11 cellular contexts compared by ENCODE assay signal in the genomic region with DNA sequence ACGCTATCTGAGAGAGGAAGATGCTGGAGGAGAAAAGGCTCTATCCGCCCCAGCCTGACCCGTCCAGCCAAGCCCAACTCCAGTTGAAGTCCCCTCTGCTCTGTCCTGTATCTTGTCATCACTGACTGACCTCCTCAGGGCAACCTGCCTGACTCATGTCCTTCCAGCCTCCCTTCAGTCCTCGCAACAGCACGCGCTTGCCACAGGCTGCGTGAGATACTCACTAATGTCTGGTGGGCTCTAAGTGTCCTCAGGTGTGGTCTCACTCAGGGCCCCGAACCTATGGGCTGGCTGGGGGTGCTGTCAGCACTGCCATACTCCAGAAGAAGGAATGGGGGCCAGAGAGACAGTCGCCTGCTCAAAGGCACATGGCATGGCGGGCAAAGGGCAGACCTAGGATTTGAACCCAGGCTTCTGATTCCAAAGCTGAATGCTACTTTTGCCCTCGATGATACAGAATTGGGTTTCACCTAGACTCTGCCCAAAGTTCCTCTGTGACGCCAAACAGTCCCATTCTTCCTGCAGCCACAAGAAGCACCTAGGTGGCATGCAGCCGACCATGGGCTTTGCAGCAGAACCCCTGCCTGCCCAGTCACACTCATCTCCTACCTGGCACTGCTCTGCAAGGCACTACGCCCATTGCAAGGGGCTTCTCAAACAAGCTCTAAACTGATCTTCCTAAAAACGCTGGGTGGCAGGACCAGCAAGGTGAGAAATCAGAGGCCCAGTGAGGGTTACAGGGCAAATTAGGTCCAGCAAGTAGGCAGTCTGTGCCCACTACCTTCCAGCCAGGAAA. TPM values are rescaled to one million over a fixed set of nuclear protein-coding genes. Genes with fewer than 3 reads are reported as not detected.
DNase-seq lines count a peak whose midpoint lies in the region; ATAC-seq and TF ChIP-seq lines count a peak whose summit lies in the region.
"Had no signal": no experiment of that assay in that cellular context is flagged by ENCODE, and none has a peak within 500 bp of the region (broad histone marks: within the 10 kb centered on the region; RNA-seq: fewer than 3 reads in every experiment).

No MANE protein-coding gene starts in this region.

- H3K36me3 Mint-ChIP-seq in activated T-cell treated with anti-CD3 and anti-CD28 coated beads, Interleukin-2, amount 50 U/mL, for 24 hours (ENCODE audit: low read depth), result peaks cover 15% of the 10 kb centered on the region
- H3K36me3 Mint-ChIP-seq in activated T-cell treated with anti-CD3 and anti-CD28 coated beads, Interleukin-2, amount 50 U/mL, for 4 hours (ENCODE audit: insufficient read depth), result peaks cover 3% of the 10 kb centered on the region
- H3K36me3 Mint-ChIP-seq in central memory CD8-positive, alpha-beta T cell (ENCODE audit: insufficient read depth), result peaks cover 40% of the 10 kb centered on the region
- H3K36me3 Mint-ChIP-seq in endothelial cell (ENCODE audit: low read depth, unreplicated experiment), result peaks cover 8% of the 10 kb centered on the region

- H3K4me3 ChIP-seq in mucosa of stomach (ENCODE audit: low read length) (no peak overlapping the region), thoracic aorta (peak overlapping the region; percentile 21)

- no peak overlapping the region for H3K4me3 Mint-ChIP-seq in activated T-cell treated with anti-CD3 and anti-CD28 coated beads, Interleukin-2, amount 50 U/mL, for 24 hours
- H3K4me3 Mint-ChIP-seq in activated T-cell treated with anti-CD3 and anti-CD28 coated beads, Interleukin-2, amount 50 U/mL, for 4 hours, result no peak overlapping the region
- peak overlapping the region; percentile 77 for H3K4me3 Mint-ChIP-seq in central memory CD8-positive, alpha-beta T cell
- H3K4me3 Mint-ChIP-seq in endothelial cell (ENCODE audit: unreplicated experiment), result no peak overlapping the region

- no peaks in the 10 kb centered on the region for H3K27me3 Mint-ChIP-seq in activated T-cell treated with anti-CD3 and anti-CD28 coated beads, Interleukin-2, amount 50 U/mL, for 24 hours
- no peaks in the 10 kb centered on the region for H3K27me3 Mint-ChIP-seq in activated T-cell treated with anti-CD3 and anti-CD28 coated beads, Interleukin-2, amount 50 U/mL, for 4 hours (ENCODE audit: low read depth)
- no peaks in the 10 kb centered on the region for H3K27me3 Mint-ChIP-seq in central memory CD8-positive, alpha-beta T cell
- peaks cover 9% of the 10 kb centered on the region for H3K27me3 Mint-ChIP-seq in endothelial cell (ENCODE audit: unreplicated experiment)

- peak; percentile 25 for DNase-seq in activated T-cell treated with anti-CD3 and anti-CD28 coated beads, Interleukin-2, amount 50 U/mL, for 24 hours
- DNase-seq in activated T-cell treated with anti-CD3 and anti-CD28 coated beads, Interleukin-2, amount 50 U/mL, for 4 hours, result no peak
- no peak for DNase-seq in central memory CD8-positive, alpha-beta T cell (ENCODE audit: low spot score in 2 of 2)
- DNase-seq in thoracic aorta (ENCODE audit: low spot score) (no peak), hepatic stellate cell (ENCODE audit: low spot score) (no peak), endothelial cell (ENCODE audit: low spot score) (no peak)
- DNase-seq: activated CD4-positive, alpha-beta T cell treated with anti-CD3 and anti-CD28 coated beads for 48 hours; Kasumi-1 had no signal

- H3K27me3 ChIP-seq in mucosa of stomach (ENCODE audit: control insufficient read depth, insufficient read depth, low read length), result no peaks in the 10 kb centered on the region
- no peaks in the 10 kb centered on the region for H3K27me3 ChIP-seq in thoracic aorta (replicated peaks; ENCODE audit: insufficient read depth)
- H3K27me3 ChIP-seq: brain microvascular endothelial cell had no signal

- peaks cover 65% of the 10 kb centered on the region for H3K4me1 ChIP-seq in mucosa of stomach (ENCODE audit: control insufficient read depth, insufficient read depth, low read length)
- peaks cover 52 to 84% of the 10 kb centered on the region in 2 donors for H3K4me1 ChIP-seq in thoracic aorta (ENCODE audit: control insufficient read depth in 1 of 2, low read depth in 2 of 2)

- H3K9me3 Mint-ChIP-seq in activated T-cell treated with anti-CD3 and anti-CD28 coated beads, Interleukin-2, amount 50 U/mL, for 24 hours, result no peaks in the 10 kb centered on the region
- no peaks in the 10 kb centered on the region for H3K9me3 Mint-ChIP-seq in activated T-cell treated with anti-CD3 and anti-CD28 coated beads, Interleukin-2, amount 50 U/mL, for 4 hours
- H3K9me3 Mint-ChIP-seq in central memory CD8-positive, alpha-beta T cell, result no peaks in the 10 kb centered on the region
- H3K9me3 Mint-ChIP-seq in endothelial cell (ENCODE audit: unreplicated experiment), result no peaks in the 10 kb centered on the region

- H3K27ac ChIP-seq in thoracic aorta, result peak overlapping the region; percentile 58 to 59
- H3K27ac ChIP-seq: brain microvascular endothelial cell had no signal

- peak overlapping the region; percentile 7 for H3K9ac ChIP-seq in mucosa of stomach (ENCODE audit: low read length)

- H3K36me3 ChIP-seq in mucosa of stomach (ENCODE audit: control insufficient read depth, insufficient read depth, low read length) (no peaks in the 10 kb centered on the region), thoracic aorta (no peaks in the 10 kb centered on the region)
- H3K36me3 ChIP-seq: brain microvascular endothelial cell had no signal

- H3K9me3 ChIP-seq in mucosa of stomach (ENCODE audit: control insufficient read depth, low read length) (no peaks in the 10 kb centered on the region), thoracic aorta (no peaks in the 10 kb centered on the region)

- H3K27ac Mint-ChIP-seq in activated T-cell treated with anti-CD3 and anti-CD28 coated beads, Interleukin-2, amount 50 U/mL, for 24 hours, result no peak overlapping the region
- peak overlapping the region; percentile 98 for H3K27ac Mint-ChIP-seq in central memory CD8-positive, alpha-beta T cell (ENCODE audit: low read depth)
- H3K27ac Mint-ChIP-seq in endothelial cell (ENCODE audit: unreplicated experiment), result no peak overlapping the region

- no peak for ATAC-seq in activated T-cell treated with anti-CD3 and anti-CD28 coated beads, Interleukin-2, amount 50 U/mL, for 4 hours
- no peak for ATAC-seq in central memory CD8-positive, alpha-beta T cell (replicated peaks; ENCODE audit: extremely low read depth, poor library complexity, severe bottlenecking)
- ATAC-seq in thoracic aorta (ENCODE audit: insufficient number of reproducible peaks, low FRiP score, low read depth) (no peak), HG03135 (IDR thresholded peaks at IDR 0.05; ENCODE audit: unreplicated experiment) (no peak)

- TF ChIP-seq CTCF in thoracic aorta (IDR thresholded peaks at IDR 0.05) (no peak), endothelial cell (IDR thresholded peaks at IDR 0.05; ENCODE audit: unreplicated experiment) (no peak)

- H3K4me1 Mint-ChIP-seq in activated T-cell treated with anti-CD3 and anti-CD28 coated beads, Interleukin-2, amount 50 U/mL, for 24 hours (ENCODE audit: low read depth), result peaks cover 97% of the 10 kb centered on the region
- peaks cover 95% of the 10 kb centered on the region for H3K4me1 Mint-ChIP-seq in activated T-cell treated with anti-CD3 and anti-CD28 coated beads, Interleukin-2, amount 50 U/mL, for 4 hours (ENCODE audit: low read depth)
- H3K4me1 Mint-ChIP-seq in central memory CD8-positive, alpha-beta T cell, result peaks cover 93% of the 10 kb centered on the region
- peaks cover 29% of the 10 kb centered on the region for H3K4me1 Mint-ChIP-seq in endothelial cell (ENCODE audit: unreplicated experiment)

RNA-seq across cellular contexts. Expression of a gene that starts 8.5 kb away (rescaled TPM):
- 10 to 100 TPM; 12.9 to 19.2 (median 18.2) TPM for total RNA-seq in activated T-cell treated with anti-CD3 and anti-CD28 coated beads, Interleukin-2, amount 50 U/mL, for 4 hours
- total RNA-seq in thoracic aorta (10 to 100 TPM; 26.6 to 49.5 TPM), endothelial cell (ENCODE audit: unreplicated experiment) (21.0 TPM)

RNA-seq across cellular contexts. Expression of a gene that starts 56.0 kb away (rescaled TPM):
- total RNA-seq in activated T-cell treated with anti-CD3 and anti-CD28 coated beads, Interleukin-2, amount 50 U/mL, for 4 hours, result 10 to 100 TPM; 20.7 to 23.0 (median 22.3) TPM
- 10 to 100 TPM in 1 of 2 donors, 1 to 10 TPM in 1; 5.7 to 10.4 TPM for total RNA-seq in thoracic aorta
- 12.5 TPM for total RNA-seq in endothelial cell (ENCODE audit: unreplicated experiment)
